14 cellular contexts compared by ENCODE assay signal in genomic region chr4:184427687-184428086, GRCh38. TPM values are rescaled to one million over a fixed set of nuclear protein-coding genes. Genes with fewer than 3 reads are reported as not detected.
DNase-seq lines count a peak whose midpoint lies in the region; ATAC-seq and TF ChIP-seq lines count a peak whose summit lies in the region.
"Had no signal": no experiment of that assay in that cellular context is flagged by ENCODE, and none has a peak within 500 bp of the region (broad histone marks: within the 10 kb centered on the region; RNA-seq: fewer than 3 reads in every experiment).

No MANE protein-coding gene starts in this region.

- H2BK120ac ChIP-seq in neuronal stem cell (ENCODE audit: low read depth, low read length): no peak overlapping the region

- H3K4me1 ChIP-seq in A673 (ENCODE audit: insufficient read depth, low read length, poor library complexity, severe bottlenecking): no peaks in the 10 kb centered on the region
- H3K4me1 ChIP-seq in KMS-11 (ENCODE audit: low read depth, poor library complexity, severe bottlenecking): peaks cover 55% of the 10 kb centered on the region
- peaks cover 6 to 7% of the 10 kb centered on the region in 2 donors for H3K4me1 ChIP-seq in neuronal stem cell (ENCODE audit: control insufficient read depth in 2 of 2, insufficient read depth in 1 of 2, low read depth in 1 of 2, low read length in 2 of 2)

- H3K23ac ChIP-seq in neuronal stem cell (ENCODE audit: low read depth, low read length, poor library complexity): no peak overlapping the region

- H4K20me1 ChIP-seq in KMS-11 (ENCODE audit: insufficient read depth): no peaks in the 10 kb centered on the region

- no peak for ATAC-seq in central memory CD8-positive, alpha-beta T cell (replicated peaks; ENCODE audit: extremely low read depth, poor library complexity, severe bottlenecking)
- ATAC-seq in natural killer cell (no peak), HG03354 (IDR thresholded peaks at IDR 0.05; ENCODE audit: poor library complexity, severe bottlenecking, unreplicated experiment) (no peak)

- H3K9me3 Mint-ChIP-seq in central memory CD8-positive, alpha-beta T cell: no peaks in the 10 kb centered on the region
- no peaks in the 10 kb centered on the region for H3K9me3 Mint-ChIP-seq in natural killer cell

- no peak overlapping the region for H3K4ac ChIP-seq in neuronal stem cell (ENCODE audit: low read length)

- H3K4me3 ChIP-seq in A673 (ENCODE audit: low read depth, low read length, poor library complexity, severe bottlenecking): no peak overlapping the region
- no peak overlapping the region for H3K4me3 ChIP-seq in KMS-11 (IDR thresholded peaks at IDR 0.05; ENCODE audit: insufficient read depth, low read depth, low read length)
- no peak overlapping the region for H3K4me3 ChIP-seq in neuronal stem cell (ENCODE audit: low read length in 2 of 2)
- H3K4me3 ChIP-seq: esophagus muscularis mucosa had no signal

- H3K4me2 ChIP-seq in KMS-11 (peak overlapping the region; percentile 11; the same call in 1 of the 2 replicates), neuronal stem cell (ENCODE audit: insufficient read depth, low read length, poor library complexity, severe bottlenecking) (no peak overlapping the region)

- CTCF ChIA-PET in A673 (lab: Charles Lee): no interaction called here

- H3K27ac Mint-ChIP-seq in central memory CD8-positive, alpha-beta T cell (ENCODE audit: low read depth): peak overlapping the region; percentile 83
- peak overlapping the region; percentile 65 to 76 for H3K27ac Mint-ChIP-seq in natural killer cell

- H3K27me3 ChIP-seq in A673 (replicated peaks; ENCODE audit: insufficient read depth, low read depth, low read length, poor library complexity) (no peaks in the 10 kb centered on the region), KMS-11 (ENCODE audit: insufficient read depth, low read depth) (no peaks in the 10 kb centered on the region), neuronal stem cell (ENCODE audit: control insufficient read depth in 3 of 3, insufficient read depth in 3 of 3, low read depth in 1 of 3, low read length in 3 of 3) (no peaks in the 10 kb centered on the region)
- H3K27me3 ChIP-seq: esophagus muscularis mucosa had no signal

- H3K79me2 ChIP-seq in KMS-11 (ENCODE audit: insufficient read depth, low read depth): peaks cover 44% of the 10 kb centered on the region; the same call in 1 of the 2 replicates

- H3K4me3 Mint-ChIP-seq in central memory CD8-positive, alpha-beta T cell: no peak overlapping the region
- no peak overlapping the region for H3K4me3 Mint-ChIP-seq in natural killer cell

- no peak overlapping the region for H2BK12ac ChIP-seq in neuronal stem cell (ENCODE audit: low read length)

- peaks cover 70% of the 10 kb centered on the region for H3K4me1 Mint-ChIP-seq in central memory CD8-positive, alpha-beta T cell
- H3K4me1 Mint-ChIP-seq in natural killer cell: peaks cover 66 to 70% of the 10 kb centered on the region in 2 donors

- H4K91ac ChIP-seq in neuronal stem cell (ENCODE audit: low read depth, low read length, poor library complexity): no peak overlapping the region

- POLR2A ChIA-PET in A673 (lab: Charles Lee; ENCODE audit: low non-redundant PET): interaction anchor here (0.6 kb wide), 1 partner anchor 35 kb away, joined by 4 read pairs; no protein-coding TSS in a partner anchor

- BruUV-seq in A673 (replicated peaks; lab: Mats Ljungman, UMichigan): no TSS peak

- H2BK5ac ChIP-seq in neuronal stem cell (ENCODE audit: low read length): no peak overlapping the region

- H3K36me3 Mint-ChIP-seq in central memory CD8-positive, alpha-beta T cell (ENCODE audit: insufficient read depth): peaks cover 22% of the 10 kb centered on the region
- H3K36me3 Mint-ChIP-seq in natural killer cell: peaks cover 1% of the 10 kb centered on the region

- H4K8ac ChIP-seq in neuronal stem cell (ENCODE audit: low read depth, low read length): no peak overlapping the region

- H3K27ac ChIP-seq in A673 (ENCODE audit: low read depth, low read length, poor library complexity, severe bottlenecking): peak overlapping the region; percentile 21
- peak overlapping the region; percentile 2; the same call in 1 of the 2 replicates for H3K27ac ChIP-seq in KMS-11
- H3K27ac ChIP-seq in neuronal stem cell (replicated peaks; ENCODE audit: low read length): no peak overlapping the region
- H3K27ac ChIP-seq: C4-2B had no signal

- no peak overlapping the region for H3K18ac ChIP-seq in neuronal stem cell (ENCODE audit: low read length)

- H3K36me3 ChIP-seq in A673 (ENCODE audit: insufficient read depth, low read length, poor library complexity, severe bottlenecking) (peaks cover 17% of the 10 kb centered on the region), KMS-11 (ENCODE audit: insufficient read depth) (no peaks in the 10 kb centered on the region), neuronal stem cell (replicated peaks in 1 of 2; ENCODE audit: control insufficient read depth in 2 of 2, insufficient read depth in 2 of 2, low read length in 2 of 2) (peaks cover 6 to 59% of the 10 kb centered on the region in 2 donors)

- H3K9me3 ChIP-seq in A673 (ENCODE audit: low read depth, low read length, poor library complexity, severe bottlenecking): peaks cover under 1% of the 10 kb centered on the region
- peaks cover 3 to 7% of the 10 kb centered on the region in 2 donors for H3K9me3 ChIP-seq in neuronal stem cell (replicated peaks in 1 of 2; ENCODE audit: control insufficient read depth in 2 of 2, insufficient read depth in 1 of 2, low read depth in 1 of 2, low read length in 2 of 2)

- H2AK5ac ChIP-seq in neuronal stem cell (ENCODE audit: low read depth, low read length): no peak overlapping the region

- no CpG with 5 or more reads among the region's 1 CpG for WGBS in neuronal stem cell (ENCODE audit: extremely low coverage in 2 of 2, insufficient read length in 2 of 2, insufficient replicate concordance in 1 of 2), 2 donors

- H3K79me1 ChIP-seq in neuronal stem cell (ENCODE audit: low read depth, low read length): peaks cover 2% of the 10 kb centered on the region

- no peak overlapping the region for H2AFZ ChIP-seq in KMS-11 (ENCODE audit: low read depth)
- H2AFZ ChIP-seq in neuronal stem cell (ENCODE audit: low read length): no peak overlapping the region

- no peak for TF ChIP-seq CTCF in A673 (conservative IDR thresholded peaks at IDR 0.05; ENCODE audit: low read depth, low read length)
- TF ChIP-seq CTCF in KMS-11 (conservative IDR thresholded peaks at IDR 0.05; ENCODE audit: low read depth, low read length): no peak
- no peak for TF ChIP-seq CTCF in natural killer cell (IDR thresholded peaks at IDR 0.05)

- no peak overlapping the region; the same call in 1 of the 2 replicates for H3K9ac ChIP-seq in KMS-11
- no peak overlapping the region for H3K9ac ChIP-seq in neuronal stem cell (ENCODE audit: low read depth, low read length, poor library complexity)

- H2BK15ac ChIP-seq in neuronal stem cell (ENCODE audit: low read length): no peak overlapping the region

- no peak overlapping the region for H3K14ac ChIP-seq in neuronal stem cell (ENCODE audit: low read length)

- intact Hi-C loops in A673 (cut with micrococcal nuclease; ENCODE audit: unreplicated experiment) (no loop called here), natural killer cell (cut with micrococcal nuclease) (no loop called here)

- DNase-seq in A673 (ENCODE audit: low spot score): no peak
- no peak for DNase-seq in central memory CD8-positive, alpha-beta T cell (ENCODE audit: low spot score in 2 of 2)
- no peak for DNase-seq in natural killer cell
- no peak for DNase-seq in central memory CD4-positive, alpha-beta T cell
- no peak for DNase-seq in NOMO-1 treated with DMSO at 0.1 percent for 48 hours (lab: John Stamatoyannopoulos, UW; ENCODE audit: unreplicated experiment)
- no peak for DNase-seq in neuronal stem cell (ENCODE audit: low spot score)
- DNase-seq: activated effector memory CD4-positive, alpha-beta T cell treated with anti-CD3 and anti-CD28 coated beads, Interleukin-2, amount 50 U/mL, for 16 hours; NCI-H774; SHP77 treated with DMSO at 0.1 percent for 48 hours; stimulated activated CD4-positive, alpha-beta T cell treated with anti-CD3 and anti-CD28 coated beads, Interleukin-1b, Interleukin-23, amount 100 ng/mL, for 48 hours had no signal

- no peaks in the 10 kb centered on the region for H3K27me3 Mint-ChIP-seq in central memory CD8-positive, alpha-beta T cell
- H3K27me3 Mint-ChIP-seq in natural killer cell (ENCODE audit: low read depth in 2 of 2): no peaks in the 10 kb centered on the region

RNA-seq across cellular contexts. Expression of gene IRF2, which starts 46.7 kb away (rescaled TPM):
- total RNA-seq in A673 (2021) (27.5 and 28.2 TPM in 2 replicates), natural killer cell (10 to 100 TPM; 50.6 to 68.5 (median 59.8) TPM)
- polyA plus RNA-seq in neuronal stem cell (2013, experiment 1 of 2): 12.7 TPM
- polyA plus RNA-seq in neuronal stem cell (2013, experiment 2 of 2): 12.8 TPM
